In genomic region chr1:85134583-85135455, GRCh38 we compare ENCODE assay signal across 9 cellular contexts.
DNase-seq lines count a peak whose midpoint lies in the region; ATAC-seq and TF ChIP-seq lines count a peak whose summit lies in the region.
"Had no signal": no experiment of that assay in that cellular context is flagged by ENCODE, and none has a peak within 500 bp of the region (broad histone marks: within the 10 kb centered on the region; RNA-seq: fewer than 3 reads in every experiment).

No MANE protein-coding gene starts in this region.

- H3K4me2 ChIP-seq in GM23248 (ENCODE audit: unreplicated experiment) = no peak overlapping the region

- H3K4me3 ChIP-seq in GM23248 (no peak overlapping the region), epithelial cell of esophagus (ENCODE audit: low read length) (no peak overlapping the region)

- H2AFZ ChIP-seq in GM23248 = no peak overlapping the region; the same call in 1 of the 2 replicates

- no peaks in the 10 kb centered on the region for H3K36me3 ChIP-seq in GM23248 (ENCODE audit: low read depth)
- H3K36me3 ChIP-seq: neutrophil had no signal

- in situ Hi-C loops in GM23248 (cut with MboI) = no loop called here

- DNase-seq in GM23248 = peak; percentile 75
- peak; percentile 36 for DNase-seq in NCI-H446 treated with DMSO at 0.1 percent for 48 hours (lab: John Stamatoyannopoulos, UW)
- peak; percentile 78 for DNase-seq in epithelial cell of esophagus (ENCODE audit: low read depth)
- DNase-seq in sciatic nerve (ENCODE audit: low spot score) = no peak
- DNase-seq in LoVo (ENCODE audit: low spot score) = no peak
- no peak for DNase-seq in stimulated activated CD4-positive, alpha-beta T cell treated with anti-CD3 and anti-CD28 coated beads, Interleukin-2, amount 100 ng/mL, for 24 hours
- no peak for DNase-seq in C1 segment of cervical spinal cord (lab: John Stamatoyannopoulos, UW)

- H3F3A ChIP-seq in GM23248 (ENCODE audit: insufficient read depth) = peaks cover 7% of the 10 kb centered on the region; the same call in 1 of the 2 replicates

- H4K20me1 ChIP-seq in GM23248 (ENCODE audit: insufficient read depth) = no peaks in the 10 kb centered on the region

- no peaks in the 10 kb centered on the region for H3K27me3 ChIP-seq in GM23248 (replicated peaks; ENCODE audit: insufficient read depth)
- H3K27me3 ChIP-seq: neutrophil had no signal

- intact Hi-C loops in sciatic nerve (cut with DNase I) = no loop called here

- peak overlapping the region; percentile 56 for H3K9ac ChIP-seq in GM23248

- ATAC-seq in sciatic nerve = peak; percentile 41
- ATAC-seq: SK-N-SH treated with all-trans-retinoic acid at 6 μM for 48 hours had no signal

- H3K4me1 ChIP-seq in GM23248 (ENCODE audit: insufficient read depth) = peaks cover 12% of the 10 kb centered on the region

- H3K79me2 ChIP-seq in GM23248 (ENCODE audit: insufficient read depth) = no peaks in the 10 kb centered on the region

- H3K27ac ChIP-seq in GM23248 = peak overlapping the region; percentile 59
- H3K27ac ChIP-seq: neutrophil had no signal

- WGBS in GM23248 (ENCODE audit: low coverage in 1 of 2, low lambda C conversion rate in 2 of 2, missing lambda C conversion rate in 2 of 2), 2 experiments = 49 to 63% methylated on average over 3 of the region's 3 CpGs

- H3K9me3 ChIP-seq in GM23248 (ENCODE audit: low read depth) = no peaks in the 10 kb centered on the region
- H3K9me3 ChIP-seq: neutrophil had no signal

- H3K9me2 ChIP-seq in GM23248 (ENCODE audit: insufficient read depth) = no peaks in the 10 kb centered on the region

- TF ChIP-seq CTCF in epithelial cell of esophagus (IDR thresholded peaks at IDR 0.05; ENCODE audit: insufficient read depth, low read depth, low read length, missing control alignments) = no peak

Comparison
In these comparisons a context has a peak if more than half of its experiments do, and no peak if none do; other contexts are left out.
1. DNase-seq: peak in GM23248 (single experiment), NCI-H446 treated with DMSO at 0.1 percent for 48 hours (single experiment) and epithelial cell of esophagus (single experiment); none in sciatic nerve (single experiment), LoVo (single experiment), stimulated activated CD4-positive, alpha-beta T cell treated with anti-CD3 and anti-CD28 coated beads, Interleukin-2, amount 100 ng/mL, for 24 hours (0 of 2) and C1 segment of cervical spinal cord (0 of 14).